Comparison of ENCODE assay signal across 8 cellular contexts in the genomic region with DNA sequence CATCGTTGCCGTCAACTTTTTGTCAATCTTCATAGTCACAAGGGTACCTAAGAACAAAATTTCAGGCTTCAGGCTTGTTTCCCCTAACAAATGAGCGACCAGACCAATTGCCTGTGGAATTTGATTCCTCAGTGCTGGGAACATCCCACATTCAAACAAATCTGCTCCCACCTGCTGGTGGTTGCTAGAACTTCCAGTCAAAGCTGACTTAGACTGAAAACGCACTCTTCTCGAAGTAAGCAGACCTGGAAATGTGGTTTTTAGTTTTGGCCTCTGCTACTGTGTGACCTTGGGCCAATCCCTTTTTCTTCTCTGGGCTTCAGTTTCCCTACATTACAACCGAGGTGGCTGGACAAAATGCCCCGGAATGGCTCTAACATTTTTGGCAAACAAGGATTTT. TPM values are rescaled to one million over a fixed set of nuclear protein-coding genes. Genes with fewer than 3 reads are reported as not detected.
DNase-seq lines count a peak whose midpoint lies in the region; ATAC-seq lines count a peak whose summit lies in the region.

No MANE protein-coding gene starts in this region.

- H3K4me1 Mint-ChIP-seq in activated CD4-positive, alpha-beta memory T cell treated with anti-CD3 and anti-CD28 coated beads, Interleukin-2, amount 10 ng/mL, durations not matched to agents 7 days and 5 days: no peaks in the 10 kb centered on the region

- ATAC-seq in GM21786 (IDR thresholded peaks at IDR 0.05; ENCODE audit: unreplicated experiment) (peak; percentile 49), HG03571 (IDR thresholded peaks at IDR 0.05; ENCODE audit: unreplicated experiment) (no peak)

- no peaks in the 10 kb centered on the region for H3K9me3 Mint-ChIP-seq in activated CD4-positive, alpha-beta memory T cell treated with anti-CD3 and anti-CD28 coated beads, Interleukin-2, amount 10 ng/mL, durations not matched to agents 7 days and 5 days

- CTCF ChIA-PET in activated CD4-positive, alpha-beta memory T cell treated with anti-CD3 and anti-CD28 coated beads, Interleukin-2, amount 10 ng/mL, durations not matched to agents 7 days and 5 days (lab: Charles Lee): no interaction called here

- H3K27ac Mint-ChIP-seq in activated CD4-positive, alpha-beta memory T cell treated with anti-CD3 and anti-CD28 coated beads, Interleukin-2, amount 10 ng/mL, durations not matched to agents 7 days and 5 days: no peak overlapping the region

- peaks cover 23% of the 10 kb centered on the region for H3K27me3 Mint-ChIP-seq in activated CD4-positive, alpha-beta memory T cell treated with anti-CD3 and anti-CD28 coated beads, Interleukin-2, amount 10 ng/mL, durations not matched to agents 7 days and 5 days

- DNase-seq in DMS 273 treated with DMSO at 0.1 percent for 48 hours (lab: John Stamatoyannopoulos, UW): peak; percentile 7
- DNase-seq in NCI-H510A treated with DMSO at 0.1 percent for 48 hours (lab: John Stamatoyannopoulos, UW): peak; percentile 42
- peak; percentile 20 for DNase-seq in cerebellar cortex (ENCODE audit: low spot score)
- peak; percentile 15 for DNase-seq in mucosa of gallbladder (ENCODE audit: low spot score)
- DNase-seq in activated CD4-positive, alpha-beta memory T cell treated with anti-CD3 and anti-CD28 coated beads, Interleukin-2, amount 10 ng/mL, durations not matched to agents 7 days and 5 days: no peak
- no peak for DNase-seq in NCI-H187 treated with DMSO at 0.1 percent for 48 hours (lab: John Stamatoyannopoulos, UW)

- POLR2A ChIA-PET in activated CD4-positive, alpha-beta memory T cell treated with anti-CD3 and anti-CD28 coated beads, Interleukin-2, amount 10 ng/mL, durations not matched to agents 7 days and 5 days (lab: Charles Lee): no interaction called here

- H3K4me3 Mint-ChIP-seq in activated CD4-positive, alpha-beta memory T cell treated with anti-CD3 and anti-CD28 coated beads, Interleukin-2, amount 10 ng/mL, durations not matched to agents 7 days and 5 days: no peak overlapping the region

- no peaks in the 10 kb centered on the region for H3K36me3 Mint-ChIP-seq in activated CD4-positive, alpha-beta memory T cell treated with anti-CD3 and anti-CD28 coated beads, Interleukin-2, amount 10 ng/mL, durations not matched to agents 7 days and 5 days (ENCODE audit: low read depth)

RNA-seq across cellular contexts. Expression of a gene that starts 1.8 kb away (rescaled TPM):
- 0.03 TPM for total RNA-seq in mucosa of gallbladder
- not detected for total RNA-seq in activated CD4-positive, alpha-beta memory T cell treated with anti-CD3 and anti-CD28 coated beads, Interleukin-2, amount 10 ng/mL, durations not matched to agents 7 days and 5 days

Comparison
In these comparisons a context has a peak if more than half of its experiments do, and no peak if none do; other contexts are left out.
1. DNase-seq: peak in DMS 273 treated with DMSO at 0.1 percent for 48 hours (single experiment), NCI-H510A treated with DMSO at 0.1 percent for 48 hours (single experiment), cerebellar cortex (single experiment) and mucosa of gallbladder (single experiment); none in activated CD4-positive, alpha-beta memory T cell treated with anti-CD3 and anti-CD28 coated beads, Interleukin-2, amount 10 ng/mL, durations not matched to agents 7 days and 5 days (single experiment) and NCI-H187 treated with DMSO at 0.1 percent for 48 hours (single experiment).